ENCODE assay signal across 17 cellular contexts in genomic region chr6:97085772-97086171, GRCh38.
DNase-seq lines count a peak whose midpoint lies in the region; ATAC-seq and TF ChIP-seq lines count a peak whose summit lies in the region.
"Had no signal": no experiment of that assay in that cellular context is flagged by ENCODE, and none has a peak within 500 bp of the region (broad histone marks: within the 10 kb centered on the region; RNA-seq: fewer than 3 reads in every experiment).

No MANE protein-coding gene starts in this region.

- ATAC-seq in upper lobe of right lung = no peak
- ATAC-seq in GM19395 (IDR thresholded peaks at IDR 0.05; ENCODE audit: unreplicated experiment) = no peak
- ATAC-seq: gastroesophageal sphincter had no signal

- intact Hi-C loops in upper lobe of right lung (cut with DNase I) = no loop called here

- no peak overlapping the region for H3K4me3 ChIP-seq in upper lobe of right lung
- H3K4me3 ChIP-seq: gastroesophageal sphincter, left ventricle myocardium inferior, SK-N-MC had no signal

- no peaks in the 10 kb centered on the region for H3K9me3 ChIP-seq in upper lobe of right lung
- H3K9me3 ChIP-seq: gastroesophageal sphincter, left ventricle myocardium inferior had no signal

- no peaks in the 10 kb centered on the region for H3K27me3 ChIP-seq in upper lobe of right lung
- H3K27me3 ChIP-seq: gastroesophageal sphincter had no signal

- no peaks in the 10 kb centered on the region for H3K36me3 ChIP-seq in upper lobe of right lung
- H3K36me3 ChIP-seq: gastroesophageal sphincter, left ventricle myocardium inferior had no signal

- in situ Hi-C loops in G401 (cut with HindIII; ENCODE audit: low sequenced_read_pairs) = no loop called here

- no peaks in the 10 kb centered on the region for H3K4me1 ChIP-seq in upper lobe of right lung
- H3K4me1 ChIP-seq: gastroesophageal sphincter, left ventricle myocardium inferior had no signal

- TF ChIP-seq CTCF in upper lobe of right lung (IDR thresholded peaks at IDR 0.05) = no peak

- peak; percentile 35 for DNase-seq in EL
- DNase-seq in RPMI7951 (ENCODE audit: low read depth) = peak; percentile 4
- peak; percentile 5 for DNase-seq in fibroblast of the conjunctiva (ENCODE audit: low read depth)
- DNase-seq in renal cortical epithelial cell (ENCODE audit: low read depth) = peak; percentile 19
- DNase-seq in upper lobe of right lung = no peak
- no peak for DNase-seq in G401 (ENCODE audit: low spot score)
- DNase-seq: activated naive CD4-positive, alpha-beta T cell treated with anti-CD3 and anti-CD28 coated beads, Interleukin-2, amount 10 ng/mL, durations not matched to agents 7 days and 5 days; activated T-cell treated with anti-CD3 and anti-CD28 coated beads, Interleukin-2, amount 50 U/mL, for 48 hours; COR-L47; left ventricle myocardium inferior; NCI-H187; NCI-H446; NK-92 treated with Interleukin-12 subunit alpha and Interleukin-12 subunit beta, amount 100 ng/mL, for 24 hours; T-helper 9 cell had no signal

- H3K27ac ChIP-seq in upper lobe of right lung = no peak overlapping the region
- H3K27ac ChIP-seq: gastroesophageal sphincter, left ventricle myocardium inferior, SK-N-MC had no signal

Comparison
In these comparisons a context has a peak if more than half of its experiments do, and no peak if none do; other contexts are left out.
1. DNase-seq: peak in EL (single experiment), RPMI7951 (single experiment), fibroblast of the conjunctiva (single experiment) and renal cortical epithelial cell (single experiment); none in upper lobe of right lung (single experiment) and G401 (single experiment).